Comparison of ENCODE assay signal across 8 cellular contexts in genomic region chr3:79032686-79033318, GRCh38.
A peak's percentile ranks its signal among the peaks of the same experiment; 100 is the strongest.
DNase-seq lines count a peak whose midpoint lies in the region; ATAC-seq, FAIRE-seq and TF ChIP-seq lines count a peak whose summit lies in the region.

No MANE protein-coding gene starts in this region.

- ATAC-seq in HCT116 (no peak), HepG2 (peak; percentile 66)

- H3K27me3 ChIP-seq in HCT116 (ENCODE audit: insufficient read depth, low read length) (no peaks in the 10 kb centered on the region), HepG2 (ENCODE audit: control insufficient read depth in 1 of 2, insufficient read depth in 2 of 2, low read length in 2 of 2) (no peaks in the 10 kb centered on the region)

- H3K4me1 ChIP-seq in HCT116 (ENCODE audit: control insufficient read depth in 1 of 2, insufficient read depth in 2 of 2, low read length in 2 of 2) = no peaks in the 10 kb centered on the region
- H3K4me1 ChIP-seq in HepG2 (ENCODE audit: insufficient read depth, low read length) = peaks cover 23% of the 10 kb centered on the region

- H3K4me2 ChIP-seq in HCT116 (ENCODE audit: low read length) (no peak overlapping the region), HepG2 (ENCODE audit: low read depth, low read length) (no peak overlapping the region)

- no peaks in the 10 kb centered on the region for H3K79me2 ChIP-seq in HCT116 (ENCODE audit: insufficient read depth, low read length)
- no peaks in the 10 kb centered on the region for H3K79me2 ChIP-seq in HepG2 (ENCODE audit: insufficient read depth, low read length)

- H3K9me3 ChIP-seq in HCT116 (ENCODE audit: control insufficient read depth in 1 of 2, insufficient read depth in 1 of 2, low read depth in 1 of 2, low read length in 2 of 2) = peaks cover 0 to 9% of the 10 kb centered on the region in 2 experiments; a peak in 3 of 4 replicates
- H3K9me3 ChIP-seq in HepG2 (ENCODE audit: low read length) = no peaks in the 10 kb centered on the region

- POLR2A ChIA-PET in HCT116 (lab: Charles Lee) (no interaction called here), HepG2 (lab: Yijun Ruan, JAX) (interaction anchor here (1.8 kb wide), 1 partner anchor 14 kb away, joined by 7 read pairs; no protein-coding TSS in a partner anchor)

- H3K36me3 ChIP-seq in HCT116 (ENCODE audit: control insufficient read depth in 1 of 2, insufficient read depth in 2 of 2, low read length in 2 of 2) = no peaks in the 10 kb centered on the region
- H3K36me3 ChIP-seq in HepG2 (replicated peaks in 1 of 2; ENCODE audit: control insufficient read depth in 1 of 2, insufficient read depth in 2 of 2, low read length in 2 of 2) = no peaks in the 10 kb centered on the region

- H3K27ac ChIP-seq in HCT116 (ENCODE audit: low read depth, low read length) = no peak overlapping the region
- no peak overlapping the region for H3K27ac ChIP-seq in HepG2 (ENCODE audit: extremely low read length, insufficient read depth, low read length)

- H3K9ac ChIP-seq in HCT116 (ENCODE audit: low read length) (no peak overlapping the region), HepG2 (ENCODE audit: insufficient read depth, low read depth, low read length) (no peak overlapping the region)

- H3K4me3 ChIP-seq in HCT116 (replicated peaks in 1 of 2; ENCODE audit: low read depth in 1 of 2, low read length in 2 of 2) (no peak overlapping the region), astrocyte of the spinal cord (ENCODE audit: low read depth, low read length) (no peak overlapping the region), HepG2 (replicated peaks in 1 of 3; ENCODE audit: insufficient read depth in 1 of 3, low read depth in 2 of 3, low read length in 3 of 3) (no peak overlapping the region)

- RAD21 ChIA-PET in HCT116 (lab: Charles Lee; ENCODE audit: low non-redundant PET in 1 of 2, low total read pairs in 2 of 2, uncharacterized antibody in 2 of 2, unreplicated experiment in 2 of 2) = no interaction called here

- TF ChIP-seq CTCF in HCT116 (IDR thresholded peaks at IDR 0.05 in 2 of 3, conservative IDR thresholded peaks at IDR 0.05 in 1 of 3; ENCODE audit: borderline replicate concordance in 1 of 3, insufficient read depth in 1 of 3, low read depth in 2 of 3, low read length in 2 of 3) (peak in 2 of 3 experiments; percentile 5 to 37; a peak in 2 of 6 replicates), astrocyte of the spinal cord (IDR thresholded peaks at IDR 0.05; ENCODE audit: low read depth, low read length) (peak; percentile 51), HepG2 (CRISPR knock-in tag; IDR thresholded peaks at IDR 0.05) (peak; percentile 69)

- intact Hi-C loops in HCT116 (cut with micrococcal nuclease) (no loop called here), HepG2 (cut with micrococcal nuclease; ENCODE audit: unreplicated experiment) (loop anchor here (1.0 to 10.0 kb wide), 3 partner anchors 46 to 1708 kb away; no protein-coding TSS in a partner anchor)

- no peak overlapping the region for H2AFZ ChIP-seq in HCT116 (ENCODE audit: low read depth, low read length, poor library complexity, severe bottlenecking)
- H2AFZ ChIP-seq in HepG2 (ENCODE audit: low read length) = no peak overlapping the region

- TF ChIP-seq EP300 in HepG2 (IDR thresholded peaks at IDR 0.05; ENCODE audit: low read depth in 2 of 2, low read length in 2 of 2) (no peak), HepG2 (CRISPR knock-in tag; IDR thresholded peaks at IDR 0.05; ENCODE audit: borderline replicate concordance) (no peak)

- no peaks in the 10 kb centered on the region for H3K9me2 ChIP-seq in HCT116 (ENCODE audit: insufficient read depth)

- FAIRE-seq in HepG2 (lab: Jason Lieb, UNC) = peak; percentile 53

- TF ChIP-seq RAD21 in HCT116 (IDR thresholded peaks at IDR 0.05; ENCODE audit: low read depth) (no peak), HepG2 (CRISPR knock-in tag; IDR thresholded peaks at IDR 0.05) (peak; percentile 64; the same call in 1 of the 2 replicates)

- in situ Hi-C loops in G401 (cut with HindIII; ENCODE audit: low sequenced_read_pairs) = no loop called here
- in situ Hi-C loops in astrocyte of the spinal cord (cut with HindIII; ENCODE audit: low sequenced_read_pairs) = no loop called here
- in situ Hi-C loops in HepG2 (cut with HindIII; ENCODE audit: extremely low pct_ligation_motif_present, low pct_unique_long_range_greater_than_20kb) = no loop called here

- CTCF ChIA-PET in HCT116 (lab: Charles Lee) = no interaction called here
- CTCF ChIA-PET in HepG2 (lab: Yijun Ruan, JAX; ENCODE audit: low intra/inter-chr PET ratio, low total read pairs) = interaction anchor here (1.1 to 4.7 kb wide), 2 partner anchors 373 to 469 kb away, joined by 3 to 51 read pairs; no protein-coding TSS in a partner anchor

- H4K20me1 ChIP-seq in HCT116 (ENCODE audit: insufficient read depth) = no peaks in the 10 kb centered on the region
- no peaks in the 10 kb centered on the region for H4K20me1 ChIP-seq in HepG2 (ENCODE audit: insufficient read depth, low read length)

- no TSS peak for BruUV-seq in HCT116 (replicated peaks; lab: Mats Ljungman, UMichigan)
- no TSS peak for BruUV-seq in HepG2 (replicated peaks; lab: Mats Ljungman, UMichigan)

- TF ChIP-seq POLR2A in HCT116 (IDR thresholded peaks at IDR 0.05; ENCODE audit: borderline replicate concordance, extremely low read depth, insufficient read depth, insufficient read length) (no peak), HepG2 (IDR thresholded peaks at IDR 0.05; ENCODE audit: insufficient read depth in 1 of 2, low read depth in 2 of 2, low read length in 2 of 2) (no peak)

- DNase-seq in G401 (ENCODE audit: low spot score) (peak; percentile 74), HCT116 (ENCODE audit: low read depth, low spot score) (no peak), NCI-H2171 (lab: John Stamatoyannopoulos, UW) (peak; percentile 28), astrocyte of the spinal cord (ENCODE audit: low read depth, low spot score) (peak; percentile 69), HepG2 (ENCODE audit: low spot score) (peak; percentile 52)
- no peak for DNase-seq in activated naive CD4-positive, alpha-beta T cell (lab: John Stamatoyannopoulos, UW)
- DNase-seq in stimulated activated naive CD4-positive, alpha-beta T cell treated with Interleukin-2 at 50 U/mL for 16 hours (lab: John Stamatoyannopoulos, UW) = no peak
- DNase-seq in activated naive CD4-positive, alpha-beta T cell treated with Interleukin-2 at 50 U/mL for 16 hours = no peak

TF ChIP-seq in HCT116, 20 proteins besides CTCF, POLR2A, EP300 and RAD21 (continues in another document):
- TF ChIP-seq ELF1 (IDR thresholded peaks at IDR 0.05; ENCODE audit: borderline replicate concordance, low read depth) (no peak), ZFX (IDR thresholded peaks at IDR 0.05) (no peak), YY1 (IDR thresholded peaks at IDR 0.05; ENCODE audit: extremely low read depth, insufficient replicate concordance, low read depth, low read length) (no peak), MAX (IDR thresholded peaks at IDR 0.05) (no peak), ZBTB33 (IDR thresholded peaks at IDR 0.05; ENCODE audit: extremely low read depth, insufficient replicate concordance, low read length) (no peak), JUND (IDR thresholded peaks at IDR 0.05) (no peak), SIN3A (IDR thresholded peaks at IDR 0.05; ENCODE audit: low read depth) (no peak), CBX3 (IDR thresholded peaks at IDR 0.05; ENCODE audit: low read depth) (no peak)

TF ChIP-seq in HepG2, 621 proteins besides CTCF, POLR2A, EP300 and RAD21 (continues in another document):
- peak; percentile 90 for TF ChIP-seq STAG1 (CRISPR knock-in tag; IDR thresholded peaks at IDR 0.05)
- no peak for TF ChIP-seq ZNF367 (CRISPR knock-in tag; IDR thresholded peaks at IDR 0.05; ENCODE audit: borderline replicate concordance)
- no peak for TF ChIP-seq NR2C2 (CRISPR knock-in tag; IDR thresholded peaks at IDR 0.05; ENCODE audit: borderline replicate concordance)
- TF ChIP-seq AHDC1 (CRISPR knock-in tag; IDR thresholded peaks at IDR 0.05; ENCODE audit: borderline replicate concordance) = no peak
- peak; percentile 86 for TF ChIP-seq SMC3 (IDR thresholded peaks at IDR 0.05; ENCODE audit: low read length)

Comparison
In these comparisons a context has a peak if more than half of its experiments do, and no peak if none do; other contexts are left out.
1. DNase-seq: peak in G401 (single experiment), NCI-H2171 (single experiment), astrocyte of the spinal cord (single experiment) and HepG2 (single experiment); none in HCT116 (single experiment), activated naive CD4-positive, alpha-beta T cell (0 of 4), stimulated activated naive CD4-positive, alpha-beta T cell treated with Interleukin-2 at 50 U/mL for 16 hours (single experiment) and activated naive CD4-positive, alpha-beta T cell treated with Interleukin-2 at 50 U/mL for 16 hours (single experiment).
2. Peak in every context shown above with its lines, with median percentiles within 50 percentile points of each other: CTCF ChIP-seq.